29 cellular contexts compared by ENCODE assay signal in genomic region chr9:22829236-22829635, GRCh38.
"Had no signal": no experiment of that assay in that cellular context is flagged by ENCODE, and none has a peak within 500 bp of the region (broad histone marks: within the 10 kb centered on the region; RNA-seq: fewer than 3 reads in every experiment).

No MANE protein-coding gene starts in this region.

- H3K27me3 ChIP-seq: adrenal gland, body of pancreas, esophagus muscularis mucosa, foreskin keratinocyte, gastrocnemius medialis, heart left ventricle had no signal

- ATAC-seq: activated CD4-positive, alpha-beta T cell treated with anti-CD3 and anti-CD28 coated beads for 36 hours; activated CD8-positive, alpha-beta memory T cell treated with anti-CD3 and anti-CD28 coated beads, Interleukin-2, amount 10 ng/mL, durations not matched to agents 7 days and 5 days; activated CD8-positive, alpha-beta T cell treated with anti-CD3 and anti-CD28 coated beads, Interleukin-2, amount 10 ng/mL, durations not matched to agents 7 days and 5 days; activated naive CD8-positive, alpha-beta T cell treated with anti-CD3 and anti-CD28 coated beads, Interleukin-2, amount 50 U/mL, for 24 hours; body of pancreas; effector memory CD8-positive, alpha-beta T cell; foreskin keratinocyte; gastrocnemius medialis; heart left ventricle had no signal

- H3K4me1 ChIP-seq: adrenal gland, body of pancreas, esophagus muscularis mucosa, foreskin keratinocyte, gastrocnemius medialis, heart left ventricle had no signal

- H3K4me3 ChIP-seq: adrenal gland, body of pancreas, esophagus muscularis mucosa, gastrocnemius medialis, heart left ventricle had no signal

- H3K36me3 ChIP-seq: adrenal gland, esophagus muscularis mucosa, gastrocnemius medialis, heart left ventricle had no signal

- DNase-seq: activated CD4-positive, alpha-beta memory T cell treated with anti-CD3 and anti-CD28 coated beads for 36 hours; activated CD4-positive, alpha-beta T cell treated with anti-CD3 and anti-CD28 coated beads for 36 hours; activated CD4-positive, alpha-beta T cell treated with anti-CD3 and anti-CD28 coated beads, Interleukin-2, amount 10 ng/mL, durations not matched to agents 24 days and 14 days; activated CD4-positive, CD25-positive, alpha-beta regulatory T cell; activated CD4-positive, CD25-positive, alpha-beta regulatory T cell treated with anti-CD3 and anti-CD28 coated beads, Interleukin-2, amount 50 U/mL, for 72 hours; activated CD8-positive, alpha-beta memory T cell treated with anti-CD3 and anti-CD28 coated beads, Interleukin-2, amount 10 ng/mL, durations not matched to agents 7 days and 5 days; activated CD8-positive, alpha-beta memory T cell treated with anti-CD3 and anti-CD28 coated beads, Interleukin-2, amount 50 U/mL, for 4 hours; activated CD8-positive, alpha-beta T cell treated with anti-CD3 and anti-CD28 coated beads, Interleukin-2, amount 10 ng/mL, durations not matched to agents 7 days and 5 days; activated effector memory CD4-positive, alpha-beta T cell treated with anti-CD3 and anti-CD28 coated beads, Interleukin-2, amount 50 U/mL, for 16 hours; activated naive CD4-positive, alpha-beta T cell treated with anti-CD3 and anti-CD28 coated beads for 36 hours; activated naive CD8-positive, alpha-beta T cell treated with anti-CD3 and anti-CD28 coated beads for 36 hours; activated naive CD8-positive, alpha-beta T cell treated with anti-CD3 and anti-CD28 coated beads, Interleukin-2, amount 50 U/mL, for 24 hours; activated T-cell treated with anti-CD3 and anti-CD28 coated beads, Interleukin-2, amount 50 U/mL, for 1 hour; activated T-cell treated with anti-CD3 and anti-CD28 coated beads, Interleukin-2, amount 50 U/mL, for 48 hours; adrenal gland; amygdala; aorta; body of pancreas; caudate nucleus; cortex of kidney; dermis blood vessel endothelial cell; effector CD4-positive, alpha-beta T cell; effector memory CD8-positive, alpha-beta T cell; erythroblast; foreskin keratinocyte; gastrocnemius medialis; glutamatergic neuron; heart left ventricle had no signal

- H3K9me3 ChIP-seq: adrenal gland, body of pancreas, gastrocnemius medialis had no signal

- H3K27ac ChIP-seq: adrenal gland, body of pancreas, esophagus muscularis mucosa, foreskin keratinocyte, gastrocnemius medialis, heart left ventricle had no signal
